ENCODE assay signal across 7 cellular contexts in the genomic region with DNA sequence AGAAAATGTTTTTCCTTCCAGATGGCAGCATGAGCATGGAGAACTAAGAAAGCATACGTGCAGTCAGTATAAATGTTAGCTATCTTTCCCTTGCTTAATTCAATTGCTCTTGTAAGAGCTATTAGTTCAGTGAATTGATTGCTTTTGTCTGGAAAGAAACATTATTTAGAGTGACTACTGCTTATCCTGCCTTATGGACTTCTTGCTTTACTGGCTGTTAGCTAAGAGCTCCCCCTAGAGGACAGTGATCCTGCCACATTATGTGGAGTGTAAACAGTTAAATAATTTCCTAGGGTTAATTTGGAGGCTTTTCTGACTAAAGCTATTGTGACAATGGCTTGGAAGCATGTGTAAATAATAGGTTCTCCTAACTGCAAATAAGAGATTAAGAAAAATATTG.
DNase-seq lines count a peak whose midpoint lies in the region; ATAC-seq, FAIRE-seq and TF ChIP-seq lines count a peak whose summit lies in the region.

No MANE protein-coding gene starts in this region.

- H3K18ac ChIP-seq in IMR-90 (ENCODE audit: low read depth, low read length), result no peak overlapping the region

- no peak overlapping the region for H2BK20ac ChIP-seq in IMR-90 (ENCODE audit: low read depth, low read length)

- H3K36me3 ChIP-seq in IMR-90 (ENCODE audit: control insufficient read depth, insufficient read depth, low read length) (no peaks in the 10 kb centered on the region), keratinocyte (ENCODE audit: control insufficient read depth in 2 of 2, extremely low read depth in 1 of 2, insufficient read depth in 2 of 2, low read length in 2 of 2) (no peaks in the 10 kb centered on the region)

- no peaks in the 10 kb centered on the region for H3K36me3 Mint-ChIP-seq in immature natural killer cell
- H3K36me3 Mint-ChIP-seq in activated naive CD8-positive, alpha-beta T cell treated with anti-CD3 and anti-CD28 coated beads for 36 hours, result no peaks in the 10 kb centered on the region

- H2BK5ac ChIP-seq in IMR-90 (ENCODE audit: low read depth, low read length, poor library complexity, severe bottlenecking), result no peak overlapping the region

- H3K4me2 ChIP-seq in IMR-90 (ENCODE audit: low read depth, low read length) (no peak overlapping the region), keratinocyte (ENCODE audit: control insufficient read depth, extremely low read depth, insufficient read depth, low read depth, low read length) (no peak overlapping the region)

- H3K4me1 Mint-ChIP-seq in immature natural killer cell, result no peaks in the 10 kb centered on the region
- H3K4me1 Mint-ChIP-seq in activated naive CD8-positive, alpha-beta T cell treated with anti-CD3 and anti-CD28 coated beads for 36 hours, result no peaks in the 10 kb centered on the region

- no peak overlapping the region for H2AFZ ChIP-seq in IMR-90 (replicated peaks; ENCODE audit: low read length, poor library complexity)
- H2AFZ ChIP-seq in keratinocyte (ENCODE audit: control insufficient read depth, low read length), result no peak overlapping the region

- no CpG with 5 or more reads among the region's 1 CpG for WGBS in IMR-90 (ENCODE audit: extremely low coverage in 2 of 2, insufficient read length in 1 of 2), 2 experiments

- H3K9me1 ChIP-seq in IMR-90 (ENCODE audit: insufficient read depth, low read length) (no peaks in the 10 kb centered on the region), keratinocyte (ENCODE audit: control insufficient read depth, extremely low read depth, insufficient read depth, low read length) (no peaks in the 10 kb centered on the region)

- H3K9me3 ChIP-seq in IMR-90 (ENCODE audit: control insufficient read depth, insufficient read depth, low read length) (no peaks in the 10 kb centered on the region), keratinocyte (ENCODE audit: control insufficient read depth, low read depth, low read length) (no peaks in the 10 kb centered on the region)

- POLR2A ChIA-PET in IMR-90 (lab: Charles Lee; ENCODE audit: unreplicated experiment), result no interaction called here

- no peak overlapping the region for H3K27ac Mint-ChIP-seq in immature natural killer cell
- H3K27ac Mint-ChIP-seq in activated naive CD8-positive, alpha-beta T cell treated with anti-CD3 and anti-CD28 coated beads for 36 hours, result no peak overlapping the region

- CTCF ChIA-PET in IMR-90 (lab: Yijun Ruan, JAX), result interaction anchor here (0.5 to 1.1 kb wide), 3 partner anchors 9 to 148 kb away, joined by 3 read pairs; no protein-coding TSS in a partner anchor

- H3K9ac ChIP-seq in IMR-90 (ENCODE audit: low read depth, low read length) (no peak overlapping the region), keratinocyte (ENCODE audit: control insufficient read depth, extremely low read depth, insufficient read depth, low read length) (no peak overlapping the region)

- FAIRE-seq in keratinocyte (lab: Jason Lieb, UNC), result no peak

- TF ChIP-seq CTCF in IMR-90 (conservative IDR thresholded peaks at IDR 0.05; ENCODE audit: low read depth, low read length) (peak; percentile 63), keratinocyte (optimal IDR thresholded peaks at IDR 0.05 in 1 of 3, IDR thresholded peaks at IDR 0.05 in 1 of 3, conservative IDR thresholded peaks at IDR 0.05 in 1 of 3; ENCODE audit: extremely low read depth in 1 of 3, insufficient read depth in 2 of 3, low read length in 3 of 3) (peak in 2 of 3 experiments; percentile 20 to 43)

- no peaks in the 10 kb centered on the region for H3K79me2 ChIP-seq in keratinocyte (ENCODE audit: control insufficient read depth, insufficient read depth, low read length)

- peak; percentile 67 for TF ChIP-seq RAD21 in IMR-90 (IDR thresholded peaks at IDR 0.05; ENCODE audit: low read length)

- H3K27me3 ChIP-seq in IMR-90 (ENCODE audit: control insufficient read depth, insufficient read depth, low read length) (no peaks in the 10 kb centered on the region; the same call in 1 of the 2 replicates), keratinocyte (ENCODE audit: control insufficient read depth, extremely low read depth, insufficient read depth, low read length) (no peaks in the 10 kb centered on the region)

- H4K5ac ChIP-seq in IMR-90 (ENCODE audit: low read depth, low read length), result no peak overlapping the region

- H4K20me1 ChIP-seq in IMR-90 (ENCODE audit: insufficient read depth, low read length) (no peaks in the 10 kb centered on the region), keratinocyte (ENCODE audit: control insufficient read depth, extremely low read depth, insufficient read depth, low read length) (no peaks in the 10 kb centered on the region)

- no peaks in the 10 kb centered on the region for H3K9me3 Mint-ChIP-seq in immature natural killer cell
- peaks cover 1% of the 10 kb centered on the region for H3K9me3 Mint-ChIP-seq in activated naive CD8-positive, alpha-beta T cell treated with anti-CD3 and anti-CD28 coated beads for 36 hours

- no peaks in the 10 kb centered on the region for H3K79me1 ChIP-seq in IMR-90 (ENCODE audit: low read depth in 1 of 2, low read length in 2 of 2)

- no peak overlapping the region for H4K91ac ChIP-seq in IMR-90 (ENCODE audit: insufficient read depth, low read depth, low read length)

- in situ Hi-C loops in IMR-90 (cut with MboI; ENCODE audit: low sequenced_read_pairs), result no loop called here
- in situ Hi-C loops in SK-MEL-5 (cut with HindIII; ENCODE audit: low pct_unique_long_range_greater_than_20kb, low sequenced_read_pairs), result no loop called here

- H3K56ac ChIP-seq in IMR-90 (ENCODE audit: extremely low read depth, insufficient read depth, low read length), result no peak overlapping the region

- no peak overlapping the region for H3K4me3 Mint-ChIP-seq in immature natural killer cell
- H3K4me3 Mint-ChIP-seq in activated naive CD8-positive, alpha-beta T cell treated with anti-CD3 and anti-CD28 coated beads for 36 hours, result no peak overlapping the region

- H2BK120ac ChIP-seq in IMR-90 (ENCODE audit: low read depth, low read length), result no peak overlapping the region

- H2AK9ac ChIP-seq in IMR-90 (replicated peaks; ENCODE audit: low read depth, low read length, poor library complexity), result no peak overlapping the region

- intact Hi-C loops in IMR-90 (cut with micrococcal nuclease), result no loop called here

- dilution Hi-C loops in IMR-90 (cut with HindIII; ENCODE audit: low sequenced_read_pairs, unreplicated experiment), result no loop called here
- dilution Hi-C loops in keratinocyte (cut with MboI; ENCODE audit: extremely low pct_ligation_motif_present, low sequenced_read_pairs), result no loop called here

- no peak for TF ChIP-seq POLR2A in IMR-90 (IDR thresholded peaks at IDR 0.05; ENCODE audit: low read depth, low read length)

- no peak overlapping the region for H3K4ac ChIP-seq in IMR-90 (ENCODE audit: low read depth, low read length)

- no peak overlapping the region for H2AK5ac ChIP-seq in IMR-90 (ENCODE audit: low read depth, low read length)

- no peak for ATAC-seq in IMR-90 (ENCODE audit: low read depth)

- BruUV-seq in IMR-90 (replicated peaks; lab: Mats Ljungman, UMichigan), result no TSS peak

- no peak overlapping the region for H2BK15ac ChIP-seq in IMR-90 (ENCODE audit: low read depth, low read length)

- no peak overlapping the region for H3K27ac ChIP-seq in IMR-90 (ENCODE audit: insufficient read depth, low read length)
- no peak overlapping the region for H3K27ac ChIP-seq in keratinocyte (ENCODE audit: control insufficient read depth, insufficient read depth, low read length)

- H3K27me3 Mint-ChIP-seq in immature natural killer cell (ENCODE audit: low read depth in 3 of 3), result peaks cover 0 to 2% (median 0%) of the 10 kb centered on the region in 3 donors
- H3K27me3 Mint-ChIP-seq in activated naive CD8-positive, alpha-beta T cell treated with anti-CD3 and anti-CD28 coated beads for 36 hours, result no peaks in the 10 kb centered on the region

- no peaks in the 10 kb centered on the region for H3K4me1 ChIP-seq in IMR-90 (ENCODE audit: control insufficient read depth, insufficient read depth, low read length)
- H3K4me1 ChIP-seq in keratinocyte (ENCODE audit: control insufficient read depth, extremely low read depth, insufficient read depth, low read length), result no peaks in the 10 kb centered on the region

- peak; percentile 58 for DNase-seq in EL
- peak; percentile 10 for DNase-seq in IMR-90
- DNase-seq in SK-MEL-5 (ENCODE audit: low read depth, low spot score), result peak; percentile 65
- no peak for DNase-seq in keratinocyte (ENCODE audit: low read depth, low spot score)
- DNase-seq in immature natural killer cell, result no peak
- DNase-seq in activated naive CD8-positive, alpha-beta T cell treated with anti-CD3 and anti-CD28 coated beads for 36 hours, result no peak
- no peak for DNase-seq in activated naive CD4-positive, alpha-beta T cell treated with anti-CD3 and anti-CD28 coated beads, Interleukin-2, amount 50 U/mL, for 16 hours

- H3K4me3 ChIP-seq in IMR-90 (ENCODE audit: insufficient read depth, low read depth, low read length) (no peak overlapping the region), keratinocyte (ENCODE audit: control insufficient read depth in 2 of 3, extremely low read depth in 1 of 3, insufficient read depth in 2 of 3, low read depth in 1 of 3, low read length in 3 of 3) (no peak overlapping the region)

- H3K14ac ChIP-seq in IMR-90 (replicated peaks; ENCODE audit: low read depth, low read length), result no peak overlapping the region

- no peak overlapping the region for H4K8ac ChIP-seq in IMR-90 (ENCODE audit: low read depth in 2 of 2, low read length in 2 of 2)

- H3K23ac ChIP-seq in IMR-90 (ENCODE audit: low read depth, low read length), result no peak overlapping the region

TF ChIP-seq in IMR-90, 13 proteins besides CTCF, POLR2A, EP300 and RAD21:
- TF ChIP-seq CHD1 (IDR thresholded peaks at IDR 0.05; ENCODE audit: low read depth, low read length), result no peak
- no peak for TF ChIP-seq MAZ (IDR thresholded peaks at IDR 0.05; ENCODE audit: borderline replicate concordance, low read depth, low read length)
- TF ChIP-seq RFX5 (IDR thresholded peaks at IDR 0.05; ENCODE audit: low read depth, low read length), result no peak
- peak; percentile 44 for TF ChIP-seq SMC3 (IDR thresholded peaks at IDR 0.05; ENCODE audit: low read depth, low read length)
- TF ChIP-seq FOS (IDR thresholded peaks at IDR 0.05; ENCODE audit: low read depth, low read length), result no peak

Comparison
In these comparisons a context has a peak if more than half of its experiments do, and no peak if none do; other contexts are left out.
1. DNase-seq: peak in EL (single experiment), IMR-90 (single experiment) and SK-MEL-5 (single experiment); none in keratinocyte (single experiment), immature natural killer cell (0 of 3), activated naive CD8-positive, alpha-beta T cell treated with anti-CD3 and anti-CD28 coated beads for 36 hours (single experiment) and activated naive CD4-positive, alpha-beta T cell treated with anti-CD3 and anti-CD28 coated beads, Interleukin-2, amount 50 U/mL, for 16 hours (single experiment).